Comparison of ENCODE assay signal across 29 cellular contexts in the genomic region with DNA sequence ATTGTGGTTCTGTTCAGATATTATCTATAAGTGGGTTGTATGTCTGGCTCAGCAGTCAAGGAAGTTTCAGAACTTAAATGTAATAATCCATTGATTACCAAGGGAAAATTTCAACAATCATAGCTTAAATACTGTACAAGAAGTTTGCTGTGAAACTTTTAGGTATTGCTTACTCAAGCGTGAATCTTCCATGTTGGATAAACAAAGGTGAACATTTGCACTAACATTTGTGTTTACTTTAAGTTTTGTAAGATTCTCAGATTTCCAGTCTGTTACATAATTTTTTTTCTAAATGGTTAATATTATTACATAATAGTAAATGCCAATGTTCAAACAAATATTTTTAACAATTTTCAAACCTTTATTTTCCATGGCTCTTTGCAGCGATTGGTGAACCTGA.
"Had no signal": no experiment of that assay in that cellular context is flagged by ENCODE, and none has a peak within 500 bp of the region (broad histone marks: within the 10 kb centered on the region; RNA-seq: fewer than 3 reads in every experiment).

No MANE protein-coding gene starts in this region.

- H3K27ac Mint-ChIP-seq: stimulated activated effector memory CD8-positive, alpha-beta T cell treated with anti-CD3 and anti-CD28 coated beads, Interleukin-12 subunit alpha, Interleukin-12 subunit beta, amount 100 ng/mL, for 72 hours; stimulated activated memory B cell treated with anti-CD40 and anti-IgM and Interleukin-4, amounts not matched to agents 10 μg/mL and 1 μg/mL and 100 μg/mL, for 72 hours; stimulated activated naive B cell treated with anti-CD40 and anti-IgM and Interleukin-4, amounts not matched to agents 10 μg/mL and 1 μg/mL and 100 μg/mL, for 72 hours; stimulated activated naive CD8-positive, alpha-beta T cell treated with anti-CD3 and anti-CD28 coated beads, Interleukin-15, amount 100 ng/mL, for 72 hours; stimulated activated naive CD8-positive, alpha-beta T cell treated with anti-CD3 and anti-CD28 coated beads, Interleukin-15, Interleukin-2, amounts not matched to agents 100 ng/mL and 50 ng/mL, for 24 hours; type B pancreatic cell had no signal

- DNase-seq: stimulated activated CD4-positive, alpha-beta T cell treated with anti-CD3 and anti-CD28 coated beads, Interleukin-2, amount 100 ng/mL, for 48 hours; stimulated activated CD4-positive, alpha-beta T cell treated with anti-CD3 and anti-CD28 coated beads, Interleukin-4, amount 100 ng/mL, for 1 hour; stimulated activated CD4-positive, alpha-beta T cell treated with anti-CD3 and anti-CD28 coated beads, Interleukin-4, amount 100 ng/mL, for 24 hours; stimulated activated CD4-positive, alpha-beta T cell treated with anti-CD3 and anti-CD28 coated beads, Interleukin-4, amount 100 ng/mL, for 4 hours; stimulated activated CD8-positive, alpha-beta memory T cell treated with anti-CD3 and anti-CD28 coated beads, Interleukin-4, amount 100 ng/mL, for 48 hours; stimulated activated naive B cell treated with anti-CD40 and anti-IgM and Interleukin-4, amounts not matched to agents 10 μg/mL and 1 μg/mL and 100 μg/mL, for 72 hours; stimulated activated naive CD4-positive, alpha-beta T cell; stimulated activated naive CD4-positive, alpha-beta T cell treated with Interleukin-2 at 50 U/mL for 16 hours; stimulated activated naive CD8-positive, alpha-beta T cell treated with anti-CD3 and anti-CD28 coated beads, Interleukin-15, amount 100 ng/mL, for 72 hours; stimulated activated naive CD8-positive, alpha-beta T cell treated with anti-CD3 and anti-CD28 coated beads, Interleukin-15, Interleukin-2, amounts not matched to agents 100 U/mL and 50 U/mL, for 24 hours; stomach; substantia nigra; testis; thyroid gland; tibial artery; transverse colon; trophoblast cell; upper lobe of left lung; upper lobe of right lung; uterus had no signal

- FAIRE-seq: urothelium cell line had no signal

- H3K9me3 Mint-ChIP-seq: stimulated activated memory B cell treated with anti-CD40 and anti-IgM and Interleukin-4, amounts not matched to agents 10 μg/mL and 1 μg/mL and 100 μg/mL, for 72 hours; stimulated activated naive B cell treated with anti-CD40 and anti-IgM and Interleukin-4, amounts not matched to agents 10 μg/mL and 1 μg/mL and 100 μg/mL, for 72 hours; stimulated activated naive CD8-positive, alpha-beta T cell treated with anti-CD3 and anti-CD28 coated beads, Interleukin-15, amount 100 ng/mL, for 72 hours; stimulated activated naive CD8-positive, alpha-beta T cell treated with anti-CD3 and anti-CD28 coated beads, Interleukin-15, Interleukin-2, amounts not matched to agents 100 ng/mL and 50 ng/mL, for 24 hours; type B pancreatic cell had no signal

- H3K27me3 Mint-ChIP-seq: stimulated activated memory B cell treated with anti-CD40 and anti-IgM and Interleukin-4, amounts not matched to agents 10 μg/mL and 1 μg/mL and 100 μg/mL, for 72 hours; stimulated activated naive B cell treated with anti-CD40 and anti-IgM and Interleukin-4, amounts not matched to agents 10 μg/mL and 1 μg/mL and 100 μg/mL, for 72 hours; stimulated activated naive CD8-positive, alpha-beta T cell treated with anti-CD3 and anti-CD28 coated beads, Interleukin-15, amount 100 ng/mL, for 72 hours; stimulated activated naive CD8-positive, alpha-beta T cell treated with anti-CD3 and anti-CD28 coated beads, Interleukin-15, Interleukin-2, amounts not matched to agents 100 ng/mL and 50 ng/mL, for 24 hours; type B pancreatic cell had no signal

- H3K36me3 Mint-ChIP-seq: stimulated activated effector memory CD8-positive, alpha-beta T cell treated with anti-CD3 and anti-CD28 coated beads, Interleukin-12 subunit alpha, Interleukin-12 subunit beta, amount 100 ng/mL, for 72 hours; stimulated activated memory B cell treated with anti-CD40 and anti-IgM and Interleukin-4, amounts not matched to agents 10 μg/mL and 1 μg/mL and 100 μg/mL, for 72 hours; stimulated activated naive B cell treated with anti-CD40 and anti-IgM and Interleukin-4, amounts not matched to agents 10 μg/mL and 1 μg/mL and 100 μg/mL, for 72 hours; type B pancreatic cell had no signal

- H3K4me3 Mint-ChIP-seq: stimulated activated effector memory CD8-positive, alpha-beta T cell treated with anti-CD3 and anti-CD28 coated beads, Interleukin-12 subunit alpha, Interleukin-12 subunit beta, amount 100 ng/mL, for 72 hours; stimulated activated memory B cell treated with anti-CD40 and anti-IgM and Interleukin-4, amounts not matched to agents 10 μg/mL and 1 μg/mL and 100 μg/mL, for 72 hours; stimulated activated naive B cell treated with anti-CD40 and anti-IgM and Interleukin-4, amounts not matched to agents 10 μg/mL and 1 μg/mL and 100 μg/mL, for 72 hours; stimulated activated naive CD8-positive, alpha-beta T cell treated with anti-CD3 and anti-CD28 coated beads, Interleukin-15, amount 100 ng/mL, for 72 hours; stimulated activated naive CD8-positive, alpha-beta T cell treated with anti-CD3 and anti-CD28 coated beads, Interleukin-15, Interleukin-2, amounts not matched to agents 100 ng/mL and 50 ng/mL, for 24 hours; type B pancreatic cell had no signal

- H3K4me1 ChIP-seq: stomach, suprapubic skin, testis, thyroid gland, tibial artery, tibial nerve, transverse colon, upper lobe of left lung, upper lobe of right lung, uterus, vagina had no signal

- H3K27me3 ChIP-seq: stomach, suprapubic skin, testis, thyroid gland, tibial artery, tibial nerve, transverse colon, upper lobe of left lung, upper lobe of right lung, uterus, vagina had no signal

- H3K4me1 Mint-ChIP-seq: stimulated activated effector memory CD8-positive, alpha-beta T cell treated with anti-CD3 and anti-CD28 coated beads, Interleukin-12 subunit alpha, Interleukin-12 subunit beta, amount 100 ng/mL, for 72 hours; stimulated activated memory B cell treated with anti-CD40 and anti-IgM and Interleukin-4, amounts not matched to agents 10 μg/mL and 1 μg/mL and 100 μg/mL, for 72 hours; stimulated activated naive B cell treated with anti-CD40 and anti-IgM and Interleukin-4, amounts not matched to agents 10 μg/mL and 1 μg/mL and 100 μg/mL, for 72 hours; stimulated activated naive CD8-positive, alpha-beta T cell treated with anti-CD3 and anti-CD28 coated beads, Interleukin-15, amount 100 ng/mL, for 72 hours had no signal

- H3K36me3 ChIP-seq: stomach, suprapubic skin, thoracic aorta, thyroid gland, tibial artery, tibial nerve, transverse colon, upper lobe of left lung, upper lobe of right lung, uterus, vagina had no signal

- H3K9me3 ChIP-seq: stomach, suprapubic skin, testis, thoracic aorta, thyroid gland, tibial artery, tibial nerve, transverse colon, upper lobe of left lung, upper lobe of right lung, uterus, vagina had no signal

- H3K4me3 ChIP-seq: stomach, suprapubic skin, testis, thoracic aorta, thyroid gland, tibial artery, tibial nerve, transverse colon, upper lobe of left lung, upper lobe of right lung, uterus, vagina had no signal

- ATAC-seq: stimulated activated effector memory CD8-positive, alpha-beta T cell treated with anti-CD3 and anti-CD28 coated beads, Interleukin-12 subunit alpha, Interleukin-12 subunit beta, amount 100 ng/mL, for 72 hours; stimulated activated memory B cell treated with anti-CD40 and anti-IgM and Interleukin-4, amounts not matched to agents 10 μg/mL and 1 μg/mL and 100 μg/mL, for 72 hours; stimulated activated naive B cell treated with anti-CD40 and anti-IgM and Interleukin-4, amounts not matched to agents 10 μg/mL and 1 μg/mL and 100 μg/mL, for 72 hours; stimulated activated naive CD8-positive, alpha-beta T cell treated with anti-CD3 and anti-CD28 coated beads, Interleukin-15, amount 100 ng/mL, for 72 hours; stimulated activated naive CD8-positive, alpha-beta T cell treated with anti-CD3 and anti-CD28 coated beads, Interleukin-15, Interleukin-2, amounts not matched to agents 100 U/mL and 50 U/mL, for 24 hours; upper lobe of right lung had no signal

- H3K27ac ChIP-seq: stomach, suprapubic skin, testis, thoracic aorta, thyroid gland, tibial artery, tibial nerve, transverse colon, upper lobe of left lung, upper lobe of right lung, uterus, vagina had no signal
